In genomic region chr12:108644743-108645120, GRCh38 we compare ENCODE assay signal across 19 cellular contexts. TPM values are rescaled to one million over a fixed set of nuclear protein-coding genes. Genes with fewer than 3 reads are reported as not detected.
A peak's percentile ranks its signal among the peaks of the same experiment; 100 is the strongest.
DNase-seq lines count a peak whose midpoint lies in the region; ATAC-seq and TF ChIP-seq lines count a peak whose summit lies in the region.
"Had no signal": no experiment of that assay in that cellular context is flagged by ENCODE, and none has a peak within 500 bp of the region (broad histone marks: within the 10 kb centered on the region; RNA-seq: fewer than 3 reads in every experiment).

No MANE protein-coding gene starts in this region.

- no peaks in the 10 kb centered on the region for H3K27me3 ChIP-seq in heart right ventricle
- H3K27me3 ChIP-seq in psoas muscle (ENCODE audit: insufficient read depth in 3 of 3, low read length in 2 of 3): no peaks in the 10 kb centered on the region
- no peaks in the 10 kb centered on the region for H3K27me3 ChIP-seq in tibial nerve
- H3K27me3 ChIP-seq: cardiac muscle cell had no signal

- ATAC-seq in heart right ventricle: no peak
- no peak for ATAC-seq in left cardiac atrium
- ATAC-seq in psoas muscle: no peak
- no peak for ATAC-seq in GM18520 (IDR thresholded peaks at IDR 0.05; ENCODE audit: unreplicated experiment)
- ATAC-seq: effector memory CD8-positive, alpha-beta T cell; T-cell had no signal

- H3K36me3 ChIP-seq in heart right ventricle (peaks cover 0 to 58% (median 12%) of the 10 kb centered on the region in 9 donors), psoas muscle (ENCODE audit: insufficient read depth in 1 of 2, low read depth in 1 of 2) (peaks cover 13 to 52% of the 10 kb centered on the region in 2 donors), tibial nerve (peaks cover 0 to 37% (median 0%) of the 10 kb centered on the region in 3 donors)

- DNase-seq in heart right ventricle (no peak), left cardiac atrium (no peak), endothelial cell (ENCODE audit: low spot score) (no peak), psoas muscle (no peak), tibial nerve (ENCODE audit: low spot score in 2 of 2) (no peak), HuH-7 (ENCODE audit: low spot score) (no peak), iPS-NIHi11 (ENCODE audit: low spot score) (no peak)
- DNase-seq: activated B cell treated with CpG ODN at 0.5 μM for 24 hours; effector memory CD8-positive, alpha-beta T cell; EL; kidney glomerular epithelial cell; NCI-H1694; NCI-H226; NK-92 treated with Interleukin-12 subunit alpha and Interleukin-12 subunit beta, amount 100 ng/mL, for 24 hours; T-cell had no signal

- WGBS in heart right ventricle, 2 donors: 97 to 98% methylated on average over 8 of the region's 8 CpGs
- 91 to 97% (median 95%) methylated on average over 8 of the region's 8 CpGs for WGBS in psoas muscle, 3 donors
- 69 to 79% methylated on average over 8 of the region's 8 CpGs for WGBS in tibial nerve, 2 donors

- peaks cover 13% of the 10 kb centered on the region for H3K27me3 Mint-ChIP-seq in endothelial cell (ENCODE audit: unreplicated experiment)
- H3K27me3 Mint-ChIP-seq: activated B cell treated with CpG ODN at 0.5 μM for 24 hours; effector memory CD8-positive, alpha-beta T cell; T-cell had no signal

- TF ChIP-seq CTCF in heart right ventricle (IDR thresholded peaks at IDR 0.05) (no peak), endothelial cell (IDR thresholded peaks at IDR 0.05; ENCODE audit: unreplicated experiment) (no peak), psoas muscle (IDR thresholded peaks at IDR 0.05) (no peak), tibial nerve (IDR thresholded peaks at IDR 0.05) (no peak)

- peak overlapping the region; percentile 56 for H3K4me3 Mint-ChIP-seq in endothelial cell (ENCODE audit: unreplicated experiment)
- H3K4me3 Mint-ChIP-seq: activated B cell treated with CpG ODN at 0.5 μM for 24 hours; activated T-helper 1 cell treated with anti-CD3 and anti-CD28 coated beads, Interleukin-12 subunit alpha, Interleukin-12 subunit beta, Interleukin-2, Interleukin-4 antibody, amounts not matched to agents 30 ng/mL and 10 ng/mL and 1 ng/mL, durations not matched to agents 14 hours and 24 hours and 36 hours; effector memory CD8-positive, alpha-beta T cell had no signal

- H3K36me3 Mint-ChIP-seq in endothelial cell (ENCODE audit: low read depth, unreplicated experiment): peaks cover 52% of the 10 kb centered on the region

- H3K4me3 ChIP-seq in heart right ventricle (no peak overlapping the region), psoas muscle (no peak overlapping the region), tibial nerve (no peak overlapping the region)
- H3K4me3 ChIP-seq: cardiac muscle cell, smooth muscle cell had no signal

- no peak for TF ChIP-seq POLR2A in tibial nerve (IDR thresholded peaks at IDR 0.05)

- H3K9me3 ChIP-seq in heart right ventricle: no peaks in the 10 kb centered on the region
- H3K9me3 ChIP-seq in psoas muscle: no peaks in the 10 kb centered on the region
- H3K9me3 ChIP-seq in tibial nerve: no peaks in the 10 kb centered on the region

- H3K27ac ChIP-seq in heart right ventricle (peak overlapping the region in 8 of 10 donors; percentile 47 to 82 (median 62)), psoas muscle (peak overlapping the region; percentile 64), tibial nerve (peak overlapping the region in 3 of 4 donors; percentile 51 to 79 (median 63))

- no peak for TF ChIP-seq EP300 in tibial nerve (IDR thresholded peaks at IDR 0.05)

- intact Hi-C loops in heart right ventricle (cut with DNase I) (no loop called here), left cardiac atrium (cut with DNase I) (no loop called here), psoas muscle (cut with DNase I) (no loop called here)

- no peaks in the 10 kb centered on the region for H3K9me3 Mint-ChIP-seq in endothelial cell (ENCODE audit: unreplicated experiment)
- H3K9me3 Mint-ChIP-seq: activated B cell treated with CpG ODN at 0.5 μM for 24 hours; activated T-helper 1 cell treated with anti-CD3 and anti-CD28 coated beads, Interleukin-12 subunit alpha, Interleukin-12 subunit beta, Interleukin-2, Interleukin-4 antibody, amounts not matched to agents 30 ng/mL and 10 ng/mL and 1 ng/mL, durations not matched to agents 14 hours and 24 hours and 36 hours; effector memory CD8-positive, alpha-beta T cell; T-cell had no signal

- H3K4me1 ChIP-seq in heart right ventricle (peaks cover 5 to 92% (median 54%) of the 10 kb centered on the region in 9 donors), psoas muscle (peaks cover 32% of the 10 kb centered on the region), tibial nerve (peaks cover 0 to 63% (median 23%) of the 10 kb centered on the region in 4 donors)

- H3K4me1 Mint-ChIP-seq in endothelial cell (ENCODE audit: unreplicated experiment): peaks cover 43% of the 10 kb centered on the region

- H3K27ac Mint-ChIP-seq in endothelial cell (ENCODE audit: unreplicated experiment): no peak overlapping the region
- H3K27ac Mint-ChIP-seq: activated T-helper 1 cell treated with anti-CD3 and anti-CD28 coated beads, Interleukin-12 subunit alpha, Interleukin-12 subunit beta, Interleukin-2, Interleukin-4 antibody, amounts not matched to agents 30 ng/mL and 10 ng/mL and 1 ng/mL, durations not matched to agents 14 hours and 24 hours and 36 hours; effector memory CD8-positive, alpha-beta T cell had no signal

RNA-seq across cellular contexts. Expression of gene SELPLG, which starts 11.0 kb away (rescaled TPM):
- 10 to 100 TPM in 1 of 10 donors, 1 to 10 TPM in 9; 1.5 to 17.6 (median 2.4) TPM for total RNA-seq in heart right ventricle
- 1 to 10 TPM in 1 of 2 donors, under 1 TPM in 1; 0.88 to 3.9 TPM for polyA plus RNA-seq in heart right ventricle
- 10 to 100 TPM in 1 of 2 donors, 1 to 10 TPM in 1; 4.5 to 12.5 TPM for total RNA-seq in left cardiac atrium
- 1.6 TPM for total RNA-seq in endothelial cell (ENCODE audit: unreplicated experiment)
- 1 to 10 TPM; 1.5 to 2.3 (median 1.8) TPM for total RNA-seq in psoas muscle
- 1 to 10 TPM in 2 of 3 donors, under 1 TPM in 1; 0.62 to 3.8 (median 1.2) TPM for polyA plus RNA-seq in psoas muscle
- 10 to 100 TPM in 2 of 4 donors, 1 to 10 TPM in 2; 4.5 to 15.1 (median 9.2) TPM for total RNA-seq in tibial nerve

RNA-seq across cellular contexts. Expression of gene TMEM119, which starts 46.8 kb away (rescaled TPM):
- total RNA-seq in heart right ventricle: 1 to 10 TPM in 8 of 10 donors, under 1 TPM in 2; 0.57 to 6.9 (median 2.0) TPM
- polyA plus RNA-seq in heart right ventricle: 1 to 10 TPM; 1.0 to 2.2 TPM
- 1 to 10 TPM; 3.0 to 4.3 TPM for total RNA-seq in left cardiac atrium
- 0.36 TPM for total RNA-seq in endothelial cell (ENCODE audit: unreplicated experiment)
- total RNA-seq in psoas muscle: 1 to 10 TPM in 2 of 4 donors, under 1 TPM in 2; 0.25 to 2.6 (median 0.68) TPM
- under 1 TPM; 0.31 to 0.99 (median 0.34) TPM for polyA plus RNA-seq in psoas muscle
- 10 to 100 TPM in 3 of 4 donors, 1 to 10 TPM in 1; 9.0 to 48.8 (median 42.3) TPM for total RNA-seq in tibial nerve
- total RNA-seq: activated B cell treated with CpG ODN at 0.5 μM for 24 hours; activated T-helper 1 cell treated with anti-CD3 and anti-CD28 coated beads, Interleukin-12 subunit alpha, Interleukin-12 subunit beta, Interleukin-2, Interleukin-4 antibody, amounts not matched to agents 30 ng/mL and 10 ng/mL and 1 ng/mL, durations not matched to agents 14 hours and 24 hours and 36 hours had no signal
